ENCODE assay signal across 8 cellular contexts in genomic region chr22:38069372-38070249, GRCh38. TPM values are rescaled to one million over a fixed set of nuclear protein-coding genes. Genes with fewer than 3 reads are reported as not detected.
DNase-seq lines count a peak whose midpoint lies in the region; ATAC-seq and TF ChIP-seq lines count a peak whose summit lies in the region.

No MANE protein-coding gene starts in this region.

- TF ChIP-seq CTCF in GM12872 (IDR thresholded peaks at IDR 0.05; ENCODE audit: insufficient read depth, low read depth, low read length) (peak; percentile 20; the same call in 1 of the 3 replicates), sigmoid colon (IDR thresholded peaks at IDR 0.05) (peak; percentile 40 to 71 (median 62))
- TF ChIP-seq CTCF in activated CD8-positive, alpha-beta T cell treated with anti-CD3 and anti-CD28 coated beads for 36 hours (IDR thresholded peaks at IDR 0.05), result no peak

- H3K27me3 Mint-ChIP-seq in activated CD8-positive, alpha-beta T cell treated with anti-CD3 and anti-CD28 coated beads for 36 hours, result no peaks in the 10 kb centered on the region
- H3K27me3 Mint-ChIP-seq in activated naive CD8-positive, alpha-beta T cell treated with anti-CD3 and anti-CD28 coated beads for 36 hours, result no peaks in the 10 kb centered on the region

- intact Hi-C loops in Right ventricle myocardium inferior (cut with DNase I), result no loop called here
- intact Hi-C loops in sigmoid colon (cut with DNase I), result loop anchor here (2.0 to 5.0 kb wide), 3 partner anchors 33 to 248 kb away; partner anchors contain the start of gene CSNK1E
- intact Hi-C loops in activated CD8-positive, alpha-beta T cell treated with anti-CD3 and anti-CD28 coated beads for 36 hours (cut with micrococcal nuclease), result no loop called here

- H3K9me3 Mint-ChIP-seq in activated CD8-positive, alpha-beta T cell treated with anti-CD3 and anti-CD28 coated beads for 36 hours, result no peaks in the 10 kb centered on the region
- no peaks in the 10 kb centered on the region for H3K9me3 Mint-ChIP-seq in activated naive CD8-positive, alpha-beta T cell treated with anti-CD3 and anti-CD28 coated beads for 36 hours

- H3K27ac Mint-ChIP-seq in activated CD8-positive, alpha-beta T cell treated with anti-CD3 and anti-CD28 coated beads for 36 hours, result no peak overlapping the region
- no peak overlapping the region for H3K27ac Mint-ChIP-seq in activated naive CD8-positive, alpha-beta T cell treated with anti-CD3 and anti-CD28 coated beads for 36 hours

- H3K9me3 ChIP-seq in SJSA1 (replicated peaks) (no peaks in the 10 kb centered on the region), sigmoid colon (no peaks in the 10 kb centered on the region)

- CTCF ChIA-PET in activated CD8-positive, alpha-beta T cell treated with anti-CD3 and anti-CD28 coated beads for 36 hours (lab: Charles Lee), result interaction anchor here (0.7 to 4.1 kb wide), 4 partner anchors 16 to 43 kb away, joined by 3 to 25 read pairs (median 4); no protein-coding TSS in a partner anchor

- H3K4me1 ChIP-seq in SJSA1 (replicated peaks), result peaks cover 6% of the 10 kb centered on the region; the same call in 1 of the 2 replicates
- H3K4me1 ChIP-seq in sigmoid colon, result peaks cover 0 to 28% (median 26%) of the 10 kb centered on the region in 4 donors

- POLR2A ChIA-PET in activated CD8-positive, alpha-beta T cell treated with anti-CD3 and anti-CD28 coated beads for 36 hours (lab: Charles Lee), result no interaction called here

- peaks cover 11% of the 10 kb centered on the region for H3K36me3 Mint-ChIP-seq in activated CD8-positive, alpha-beta T cell treated with anti-CD3 and anti-CD28 coated beads for 36 hours (ENCODE audit: low read depth)
- peaks cover 9% of the 10 kb centered on the region for H3K36me3 Mint-ChIP-seq in activated naive CD8-positive, alpha-beta T cell treated with anti-CD3 and anti-CD28 coated beads for 36 hours

- no peaks in the 10 kb centered on the region for H3K36me3 ChIP-seq in SJSA1
- peaks cover 0 to 56% (median 19%) of the 10 kb centered on the region in 4 donors for H3K36me3 ChIP-seq in sigmoid colon

- peak in 2 of 4 donors; percentile 42 to 69 for TF ChIP-seq EP300 in sigmoid colon (IDR thresholded peaks at IDR 0.05)

- H3K4me3 ChIP-seq in SJSA1 (no peak overlapping the region), sigmoid colon (peak overlapping the region in 1 of 4 donors; percentile 23)

- DNase-seq in SJSA1 (ENCODE audit: low read depth in 1 of 2, low spot score in 2 of 2) (peak; percentile 68 to 79), Right ventricle myocardium inferior (ENCODE audit: missing footprints) (peak; percentile 87), sigmoid colon (peak; percentile 94), dedifferentiated amniotic fluid mesenchymal stem cell (ENCODE audit: extremely low spot score) (no peak), NCI-H1105 (lab: John Stamatoyannopoulos, UW) (no peak)
- DNase-seq in activated CD8-positive, alpha-beta T cell treated with anti-CD3 and anti-CD28 coated beads for 36 hours, result no peak
- DNase-seq in activated naive CD8-positive, alpha-beta T cell treated with anti-CD3 and anti-CD28 coated beads for 36 hours, result no peak

- no peak overlapping the region for H3K27ac ChIP-seq in SJSA1
- peak overlapping the region; percentile 75 to 90 (median 80) for H3K27ac ChIP-seq in sigmoid colon

- H3K4me3 Mint-ChIP-seq in activated CD8-positive, alpha-beta T cell treated with anti-CD3 and anti-CD28 coated beads for 36 hours, result no peak overlapping the region
- H3K4me3 Mint-ChIP-seq in activated naive CD8-positive, alpha-beta T cell treated with anti-CD3 and anti-CD28 coated beads for 36 hours, result no peak overlapping the region

- no peak for TF ChIP-seq POLR2A in sigmoid colon (IDR thresholded peaks at IDR 0.05)

- peak; percentile 88 for ATAC-seq in Right ventricle myocardium inferior
- no peak for ATAC-seq in activated CD8-positive, alpha-beta T cell treated with anti-CD3 and anti-CD28 coated beads for 36 hours

- H3K4me1 Mint-ChIP-seq in activated CD8-positive, alpha-beta T cell treated with anti-CD3 and anti-CD28 coated beads for 36 hours (ENCODE audit: low read depth), result no peaks in the 10 kb centered on the region
- no peaks in the 10 kb centered on the region for H3K4me1 Mint-ChIP-seq in activated naive CD8-positive, alpha-beta T cell treated with anti-CD3 and anti-CD28 coated beads for 36 hours

- 79 to 86% methylated on average over 21 of the region's 21 CpGs for WGBS in sigmoid colon, 2 donors

- H3K27me3 ChIP-seq in SJSA1 (replicated peaks) (no peaks in the 10 kb centered on the region), sigmoid colon (no peaks in the 10 kb centered on the region)

RNA-seq across cellular contexts. Expression of gene PICK1, which starts 12.4 kb away (rescaled TPM):
- total RNA-seq in SJSA1 (2014; rRNA removed; shearing (Covaris generic)), result 2.8 and 5.4 TPM in 2 replicates
- total RNA-seq in Right ventricle myocardium inferior (20.9 TPM), sigmoid colon (10 to 100 TPM; 14.3 to 21.7 (median 17.2) TPM)
- 10 to 100 TPM; 21.0 to 38.9 (median 25.4) TPM for polyA plus RNA-seq in sigmoid colon
- total RNA-seq in activated CD8-positive, alpha-beta T cell treated with anti-CD3 and anti-CD28 coated beads for 36 hours, result 10 to 100 TPM; 13.9 to 14.9 TPM
- total RNA-seq in activated naive CD8-positive, alpha-beta T cell treated with anti-CD3 and anti-CD28 coated beads for 36 hours, result 10 to 100 TPM; 19.3 TPM

RNA-seq across cellular contexts. Expression of gene SLC16A8, which starts 14.4 kb away (rescaled TPM):
- not detected in 2 replicates for total RNA-seq in SJSA1 (2014; rRNA removed; shearing (Covaris generic))
- not detected for total RNA-seq in Right ventricle myocardium inferior
- total RNA-seq in sigmoid colon, result under 1 TPM in 2 of 4 donors, not detected in 2; 0.55 to 0.71 TPM
- polyA plus RNA-seq in sigmoid colon, result under 1 TPM in 1 of 3 donors, not detected in 2; 0.20 TPM
- not detected for total RNA-seq in activated CD8-positive, alpha-beta T cell treated with anti-CD3 and anti-CD28 coated beads for 36 hours
- total RNA-seq in activated naive CD8-positive, alpha-beta T cell treated with anti-CD3 and anti-CD28 coated beads for 36 hours, result not detected

RNA-seq across cellular contexts. Expression of gene BAIAP2L2, which starts 40.9 kb away (rescaled TPM):
- total RNA-seq in SJSA1 (2014; rRNA removed; shearing (Covaris generic)), result not detected in 2 replicates
- total RNA-seq in Right ventricle myocardium inferior (0.30 TPM), sigmoid colon (under 1 TPM; 0.16 to 0.71 (median 0.27) TPM)
- polyA plus RNA-seq in sigmoid colon, result 10 to 100 TPM; 25.8 to 48.7 (median 34.7) TPM
- under 1 TPM; 0.61 to 0.67 TPM for total RNA-seq in activated CD8-positive, alpha-beta T cell treated with anti-CD3 and anti-CD28 coated beads for 36 hours
- under 1 TPM; 0.20 to 0.39 TPM for total RNA-seq in activated naive CD8-positive, alpha-beta T cell treated with anti-CD3 and anti-CD28 coated beads for 36 hours

Comparison
In these comparisons a context has a peak if more than half of its experiments do, and no peak if none do; other contexts are left out.
1. DNase-seq: peak in SJSA1 (2 of 2), Right ventricle myocardium inferior (single experiment) and sigmoid colon (single experiment); none in activated CD8-positive, alpha-beta T cell treated with anti-CD3 and anti-CD28 coated beads for 36 hours (single experiment), activated naive CD8-positive, alpha-beta T cell treated with anti-CD3 and anti-CD28 coated beads for 36 hours (single experiment), dedifferentiated amniotic fluid mesenchymal stem cell (single experiment) and NCI-H1105 (single experiment).